ENCODE assay signal across 22 cellular contexts in the genomic region with DNA sequence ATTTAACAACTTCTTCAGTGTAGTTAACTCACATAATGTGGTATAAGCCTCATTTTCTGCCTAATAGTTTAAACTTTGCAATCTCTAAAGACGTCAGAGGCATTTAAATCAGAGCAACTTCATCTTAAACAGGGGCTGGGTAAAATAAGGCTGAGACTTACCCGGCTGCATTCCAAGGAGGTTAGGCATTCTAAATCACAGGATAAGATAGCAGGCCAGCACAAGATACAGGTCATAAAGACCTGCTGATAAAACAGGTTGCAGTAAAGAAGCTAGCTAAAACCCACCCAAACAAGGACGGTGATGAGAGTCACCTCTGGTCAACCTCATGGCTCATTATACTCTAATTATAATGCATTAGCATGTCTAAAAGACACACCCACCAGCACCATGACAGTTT.
"Had no signal": no experiment of that assay in that cellular context is flagged by ENCODE, and none has a peak within 500 bp of the region (broad histone marks: within the 10 kb centered on the region; RNA-seq: fewer than 3 reads in every experiment).

No MANE protein-coding gene starts in this region.

- H3K27me3 ChIP-seq: colonic mucosa, gastrocnemius medialis, neutrophil, pancreas, sigmoid colon, spleen had no signal

- H3K9me3 ChIP-seq: colonic mucosa, gastrocnemius medialis, neutrophil, pancreas, sigmoid colon, thoracic aorta had no signal

- H3K27ac Mint-ChIP-seq: activated B cell treated with CpG ODN at 0.5 μM for 24 hours; activated CD4-positive, alpha-beta memory T cell treated with anti-CD3 and anti-CD28 coated beads for 36 hours; activated naive CD8-positive, alpha-beta T cell treated with anti-CD3 and anti-CD28 coated beads for 36 hours; immature natural killer cell; natural killer cell treated with Interleukin-12 subunit alpha and Interleukin-12 subunit beta and Interleukin-15 and Interleukin-18, amount 100 ng/mL, for 72 hours; stimulated activated memory B cell treated with anti-CD40 and anti-IgM and Interleukin-4, amounts not matched to agents 10 μg/mL and 1 μg/mL and 100 μg/mL, for 72 hours had no signal

- H3K36me3 Mint-ChIP-seq: activated CD4-positive, alpha-beta memory T cell treated with anti-CD3 and anti-CD28 coated beads for 36 hours; activated naive CD8-positive, alpha-beta T cell treated with anti-CD3 and anti-CD28 coated beads for 36 hours; stimulated activated memory B cell treated with anti-CD40 and anti-IgM and Interleukin-4, amounts not matched to agents 10 μg/mL and 1 μg/mL and 100 μg/mL, for 72 hours had no signal

- FAIRE-seq: endometrium, pancreas had no signal

- ATAC-seq: gastrocnemius medialis; natural killer cell treated with Interleukin-12 subunit alpha and Interleukin-12 subunit beta and Interleukin-15 and Interleukin-18, amount 100 ng/mL, for 72 hours; pancreas; stimulated activated memory B cell treated with anti-CD40 and anti-IgM and Interleukin-4, amounts not matched to agents 10 μg/mL and 1 μg/mL and 100 μg/mL, for 72 hours had no signal

- H3K27me3 Mint-ChIP-seq: activated B cell treated with CpG ODN at 0.5 μM for 24 hours; activated CD4-positive, alpha-beta memory T cell treated with anti-CD3 and anti-CD28 coated beads for 36 hours; central memory CD8-positive, alpha-beta T cell; natural killer cell treated with Interleukin-12 subunit alpha and Interleukin-12 subunit beta and Interleukin-15 and Interleukin-18, amount 100 ng/mL, for 72 hours; stimulated activated memory B cell treated with anti-CD40 and anti-IgM and Interleukin-4, amounts not matched to agents 10 μg/mL and 1 μg/mL and 100 μg/mL, for 72 hours had no signal

- H3K36me3 ChIP-seq: colonic mucosa, gastrocnemius medialis, neutrophil, pancreas, sigmoid colon, spleen, thoracic aorta had no signal

- H3K27ac ChIP-seq: colonic mucosa, gastrocnemius medialis, neutrophil, pancreas, sigmoid colon, spleen, thoracic aorta had no signal

- DNase-seq: activated B cell treated with CpG ODN at 0.5 μM for 24 hours; activated CD4-positive, alpha-beta memory T cell treated with anti-CD3 and anti-CD28 coated beads for 36 hours; activated CD4-positive, alpha-beta T cell treated with anti-CD3 and anti-CD28 coated beads for 4 hours; activated naive CD4-positive, alpha-beta T cell; activated naive CD8-positive, alpha-beta T cell treated with anti-CD3 and anti-CD28 coated beads for 36 hours; activated T-cell treated with anti-CD3 and anti-CD28 coated beads for 4 hours; amniotic stem cell; colonic mucosa; gastrocnemius medialis; head of caudate nucleus; immature natural killer cell; pancreas; sigmoid colon; spleen; stimulated activated CD4-positive, alpha-beta T cell treated with anti-CD3 and anti-CD28 coated beads, Interleukin-4, amount 100 ng/mL, for 4 hours; T-helper 9 cell had no signal

- H3K4me1 Mint-ChIP-seq: activated B cell treated with CpG ODN at 0.5 μM for 24 hours; activated naive CD8-positive, alpha-beta T cell treated with anti-CD3 and anti-CD28 coated beads for 36 hours; central memory CD8-positive, alpha-beta T cell; immature natural killer cell; stimulated activated memory B cell treated with anti-CD40 and anti-IgM and Interleukin-4, amounts not matched to agents 10 μg/mL and 1 μg/mL and 100 μg/mL, for 72 hours had no signal

- H3K4me3 ChIP-seq: colonic mucosa, gastrocnemius medialis, pancreas, sigmoid colon, spleen, thoracic aorta had no signal

- H3K4me1 ChIP-seq: colonic mucosa, gastrocnemius medialis, pancreas, sigmoid colon, spleen had no signal

- H3K4me3 Mint-ChIP-seq: activated B cell treated with CpG ODN at 0.5 μM for 24 hours; activated CD4-positive, alpha-beta memory T cell treated with anti-CD3 and anti-CD28 coated beads for 36 hours; activated naive CD8-positive, alpha-beta T cell treated with anti-CD3 and anti-CD28 coated beads for 36 hours; central memory CD8-positive, alpha-beta T cell; immature natural killer cell; natural killer cell treated with Interleukin-12 subunit alpha and Interleukin-12 subunit beta and Interleukin-15 and Interleukin-18, amount 100 ng/mL, for 72 hours; stimulated activated memory B cell treated with anti-CD40 and anti-IgM and Interleukin-4, amounts not matched to agents 10 μg/mL and 1 μg/mL and 100 μg/mL, for 72 hours had no signal
